ENCODE assay signal across 23 cellular contexts in the genomic region with DNA sequence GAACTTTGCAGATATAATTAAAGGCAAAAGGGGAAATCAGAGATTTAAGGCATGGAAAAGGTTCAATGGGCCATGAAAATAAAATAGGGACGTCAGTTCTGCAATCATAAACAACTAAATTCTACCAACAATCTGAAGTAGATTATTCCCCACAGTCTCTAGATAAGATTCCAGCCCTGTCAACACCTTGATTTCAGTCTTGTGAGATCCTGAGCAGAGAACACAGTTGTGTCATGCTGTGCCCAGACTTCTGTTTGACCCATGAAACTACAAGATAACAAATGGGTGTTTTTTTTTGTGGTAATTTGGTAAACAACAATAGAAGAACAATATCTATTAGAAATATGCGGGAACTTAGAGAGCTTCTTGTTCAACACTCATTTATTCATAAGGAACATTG.
A peak's percentile ranks its signal among the peaks of the same experiment; 100 is the strongest.
DNase-seq lines count a peak whose midpoint lies in the region; ATAC-seq and TF ChIP-seq lines count a peak whose summit lies in the region.
"Had no signal": no experiment of that assay in that cellular context is flagged by ENCODE, and none has a peak within 500 bp of the region (broad histone marks: within the 10 kb centered on the region; RNA-seq: fewer than 3 reads in every experiment).

No MANE protein-coding gene starts in this region.

- H3K36me3 ChIP-seq in cardiac muscle cell (no peaks in the 10 kb centered on the region), mesendoderm (ENCODE audit: control insufficient read depth, insufficient read depth, low read length) (no peaks in the 10 kb centered on the region)
- H3K36me3 ChIP-seq: BLaER1 treated with 17β-estradiol and CSF1 and Interleukin-3, amounts not matched to agents 10 nM and 100 nM had no signal

- H3K4me1 ChIP-seq in cardiac muscle cell (ENCODE audit: low read depth) (peaks cover 16% of the 10 kb centered on the region), mesendoderm (ENCODE audit: control insufficient read depth, low read depth, low read length) (no peaks in the 10 kb centered on the region)
- H3K4me1 ChIP-seq: A549; BLaER1 treated with 17β-estradiol and CSF1 and Interleukin-3, amounts not matched to agents 10 nM and 100 nM; Caco-2 had no signal

- H3K18ac ChIP-seq in mesendoderm (ENCODE audit: low read length), result no peak overlapping the region

- H2BK120ac ChIP-seq in mesendoderm (ENCODE audit: low read depth, low read length), result no peak overlapping the region

- H4K8ac ChIP-seq in mesendoderm (ENCODE audit: low read depth, low read length), result no peak overlapping the region

- no peak overlapping the region for H3K4me2 ChIP-seq in mesendoderm (ENCODE audit: low read length)
- H3K4me2 ChIP-seq: A549; BLaER1 treated with 17β-estradiol and CSF1 and Interleukin-3, amounts not matched to agents 10 nM and 100 nM had no signal

- H3K4me3 ChIP-seq in cardiac muscle cell (no peak overlapping the region), mesendoderm (ENCODE audit: low read length) (no peak overlapping the region)
- H3K4me3 ChIP-seq: A549; BLaER1 treated with 17β-estradiol and CSF1 and Interleukin-3, amounts not matched to agents 10 nM and 100 nM; GM12878 had no signal

- H3K79me1 ChIP-seq in mesendoderm (ENCODE audit: low read length), result no peaks in the 10 kb centered on the region

- no peak for ATAC-seq in GM21737 (IDR thresholded peaks at IDR 0.05; ENCODE audit: unreplicated experiment)
- no peak for ATAC-seq in omental fat pad (ENCODE audit: low FRiP score)
- ATAC-seq: A549; CD8-positive, alpha-beta T cell; GM12878 had no signal

- no peak overlapping the region for H2AK5ac ChIP-seq in mesendoderm (ENCODE audit: low read length)

- H3K79me2 ChIP-seq in mesendoderm (ENCODE audit: control insufficient read depth, insufficient read depth, low read length), result no peaks in the 10 kb centered on the region

- intact Hi-C loops in cardiac septum (cut with DNase I), result no loop called here

- H3K23ac ChIP-seq in mesendoderm (ENCODE audit: low read length), result no peak overlapping the region

- H3K27ac ChIP-seq in cardiac muscle cell (peak overlapping the region; percentile 9), mesendoderm (ENCODE audit: low read depth, low read length) (no peak overlapping the region)
- H3K27ac ChIP-seq: 22Rv1; A549; BLaER1 treated with 17β-estradiol and CSF1 and Interleukin-3, amounts not matched to agents 10 nM and 100 nM; C4-2B had no signal

- no peak overlapping the region for H2BK15ac ChIP-seq in mesendoderm (replicated peaks; ENCODE audit: low read depth)

- DNase-seq in cardiac muscle cell (ENCODE audit: low read depth in 1 of 2, low spot score in 1 of 2), result peak; percentile 26 to 55
- DNase-seq in cardiac septum (ENCODE audit: low spot score), result no peak
- DNase-seq in amniotic epithelial cell (ENCODE audit: low read depth), result peak; percentile 0
- DNase-seq in mesendoderm, result peak; percentile 70
- no peak for DNase-seq in omental fat pad (ENCODE audit: low spot score)
- DNase-seq: AML-193; Caco-2; Calu3; CD4-positive, alpha-beta T cell; CD8-positive, alpha-beta T cell; DMS 273 treated with DMSO at 0.1 percent for 48 hours; DMS153; DMS53; DMS79; DND-41; EL; GDM1 had no signal

- no CpG with 5 or more reads among the region's 2 CpGs for WGBS in mesendoderm (ENCODE audit: extremely low coverage, insufficient coverage, low lambda C conversion rate)

- H3K56ac ChIP-seq in mesendoderm (ENCODE audit: low read length), result no peak overlapping the region

- H3K9me3 ChIP-seq in cardiac muscle cell (ENCODE audit: low read depth), result no peaks in the 10 kb centered on the region
- H3K9me3 ChIP-seq: A549; BLaER1 treated with 17β-estradiol and CSF1 and Interleukin-3, amounts not matched to agents 10 nM and 100 nM; Caco-2 had no signal

- no peak overlapping the region for H3K9ac ChIP-seq in mesendoderm (ENCODE audit: low read length)
- H3K9ac ChIP-seq: BLaER1 treated with 17β-estradiol and CSF1 and Interleukin-3, amounts not matched to agents 10 nM and 100 nM had no signal

- no peak overlapping the region for H4K5ac ChIP-seq in mesendoderm (ENCODE audit: low read length)

- H2BK5ac ChIP-seq in mesendoderm (ENCODE audit: low read length), result no peak overlapping the region

- TF ChIP-seq CTCF in cardiac muscle cell (IDR thresholded peaks at IDR 0.05; ENCODE audit: low read depth, low read length) (no peak), omental fat pad (IDR thresholded peaks at IDR 0.05) (no peak)

- no peak overlapping the region for H3K4ac ChIP-seq in mesendoderm (ENCODE audit: low read depth, low read length)

- H3K27me3 ChIP-seq in cardiac muscle cell (no peaks in the 10 kb centered on the region), mesendoderm (ENCODE audit: insufficient read depth, low read length, poor library complexity) (no peaks in the 10 kb centered on the region)
- H3K27me3 ChIP-seq: BLaER1 treated with 17β-estradiol and CSF1 and Interleukin-3, amounts not matched to agents 10 nM and 100 nM had no signal

Comparison
In these comparisons a context has a peak if more than half of its experiments do, and no peak if none do; other contexts are left out.
1. DNase-seq: peak in cardiac muscle cell (2 of 2), amniotic epithelial cell (single experiment) and mesendoderm (single experiment); none in cardiac septum (single experiment) and omental fat pad (single experiment).